ENCODE assay signal across 8 cellular contexts in genomic region chr20:16729080-16729479, GRCh38. TPM values are rescaled to one million over a fixed set of nuclear protein-coding genes. Genes with fewer than 3 reads are reported as not detected.
DNase-seq lines count a peak whose midpoint lies in the region; ATAC-seq and TF ChIP-seq lines count a peak whose summit lies in the region.

No MANE protein-coding gene starts in this region.

- H3K36me3 ChIP-seq in gastroesophageal sphincter (peaks cover 0 to 22% of the 10 kb centered on the region in 2 donors), skeletal muscle satellite cell (ENCODE audit: insufficient read depth, low read length) (peaks cover 22% of the 10 kb centered on the region)

- WGBS in H9 (ENCODE audit: extremely low coverage, insufficient read length, low lambda C conversion rate), result 100% methylated on average over 1 of the region's 1 CpG
- WGBS in gastroesophageal sphincter (ENCODE audit: low coverage in 1 of 2), 2 donors, result 83 to 100% methylated on average over 1 of the region's 1 CpG

- H3K27me3 ChIP-seq in H9 (ENCODE audit: insufficient read depth, low read length) (no peaks in the 10 kb centered on the region), gastroesophageal sphincter (peaks cover 40% of the 10 kb centered on the region), skeletal muscle satellite cell (ENCODE audit: control insufficient read depth, insufficient read depth, low read length) (peaks cover 11% of the 10 kb centered on the region)

- TF ChIP-seq POLR2A in gastroesophageal sphincter (IDR thresholded peaks at IDR 0.05), result no peak

- H2BK120ac ChIP-seq in H9 (ENCODE audit: low read depth, low read length, poor library complexity, severe bottlenecking), result no peak overlapping the region

- no peak overlapping the region for H3K56ac ChIP-seq in H9 (ENCODE audit: insufficient read length, low read depth, low read length)

- H3K4ac ChIP-seq in H9 (ENCODE audit: low read depth, low read length), result no peak overlapping the region

- H3K4me2 ChIP-seq in H9 (ENCODE audit: insufficient read depth, insufficient read length, low read length), result peak overlapping the region; percentile 49
- peak overlapping the region; percentile 80 for H3K4me2 ChIP-seq in skeletal muscle satellite cell (ENCODE audit: low read length)

- no peak overlapping the region for H3K18ac ChIP-seq in H9 (ENCODE audit: insufficient read length, low read depth, low read length)

- H3T11ph ChIP-seq in H9 (ENCODE audit: low read length), result no peak overlapping the region

- H3K4me1 Mint-ChIP-seq in H9 (peaks cover 13 to 18% of the 10 kb centered on the region in 2 experiments), T-cell (peaks cover 43 to 49% (median 48%) of the 10 kb centered on the region in 3 donors)

- no peak overlapping the region for H4K5ac ChIP-seq in H9 (ENCODE audit: insufficient read length, low read depth, low read length)

- H3K9me3 Mint-ChIP-seq in H9, result peaks cover 3 to 8% of the 10 kb centered on the region in 2 experiments; a peak in 3 of 5 replicates
- peaks cover 0 to 9% (median 7%) of the 10 kb centered on the region in 3 donors for H3K9me3 Mint-ChIP-seq in T-cell

- DNase-seq in H9 (no peak), T-cell (no peak), NCI-H187 treated with DMSO at 0.1 percent for 48 hours (lab: John Stamatoyannopoulos, UW) (no peak), NCI-H748 treated with DMSO at 0.1 percent for 48 hours (lab: John Stamatoyannopoulos, UW) (no peak)

- POLR2A ChIA-PET in T-cell (lab: Charles Lee), result no interaction called here

- TF ChIP-seq EP300 in gastroesophageal sphincter (IDR thresholded peaks at IDR 0.05), result no peak

- H2BK20ac ChIP-seq in H9 (ENCODE audit: low read depth, low read length, poor library complexity, severe bottlenecking), result no peak overlapping the region

- peaks cover 2% of the 10 kb centered on the region; the same call in 1 of the 2 replicates for H3K4me1 ChIP-seq in H9 (ENCODE audit: insufficient read depth, low read length)
- peaks cover 7 to 42% (median 8%) of the 10 kb centered on the region in 3 donors for H3K4me1 ChIP-seq in gastroesophageal sphincter
- peaks cover 15% of the 10 kb centered on the region for H3K4me1 ChIP-seq in skeletal muscle satellite cell (ENCODE audit: control insufficient read depth, insufficient read depth, low read length)

- H3K36me3 Mint-ChIP-seq in H9 (ENCODE audit: insufficient read depth in 1 of 3, low read depth in 3 of 3) (peaks cover 9 to 30% (median 27%) of the 10 kb centered on the region in 3 experiments; a peak in 6 of 7 replicates), T-cell (peaks cover 29% of the 10 kb centered on the region)

- peak overlapping the region; percentile 100 for H3K4me3 Mint-ChIP-seq in H9
- peak overlapping the region; percentile 94 to 100 (median 100) for H3K4me3 Mint-ChIP-seq in T-cell

- H3K27ac ChIP-seq in H9 (ENCODE audit: insufficient read length, low read depth, low read length) (no peak overlapping the region), gastroesophageal sphincter (peak overlapping the region in 1 of 4 donors; percentile 84)

- H3K9ac ChIP-seq in H9 (ENCODE audit: extremely low read depth, insufficient read length, low read length) (no peak overlapping the region), skeletal muscle satellite cell (ENCODE audit: low read depth, low read length) (no peak overlapping the region)

- H3K79me1 ChIP-seq in H9 (ENCODE audit: insufficient read depth, low read depth, low read length, poor library complexity, severe bottlenecking), result peaks cover 3% of the 10 kb centered on the region

- H3K14ac ChIP-seq in H9 (ENCODE audit: insufficient read depth, low read length), result no peak overlapping the region; the same call in 1 of the 2 replicates

- H3K23me2 ChIP-seq in H9 (ENCODE audit: insufficient read length, low read depth, low read length, poor library complexity, severe bottlenecking), result peaks cover 3% of the 10 kb centered on the region

- TF ChIP-seq CTCF in H9 (conservative IDR thresholded peaks at IDR 0.05) (no peak), gastroesophageal sphincter (IDR thresholded peaks at IDR 0.05) (no peak)

- no peak overlapping the region for H2BK12ac ChIP-seq in H9 (ENCODE audit: insufficient read length, low read depth, low read length)

- CTCF ChIA-PET in T-cell (lab: Charles Lee), result no interaction called here

- ATAC-seq in T-cell (replicated peaks in 1 of 4) (no peak), gastroesophageal sphincter (no peak), HG03097 (IDR thresholded peaks at IDR 0.05; ENCODE audit: low FRiP score, unreplicated experiment) (no peak), HG03175 (IDR thresholded peaks at IDR 0.05; ENCODE audit: unreplicated experiment) (no peak)

- H2AFZ ChIP-seq in H9 (ENCODE audit: low read length), result no peak overlapping the region

- H3K27ac Mint-ChIP-seq in H9 (peak overlapping the region in 2 of 3 experiments; percentile 97 to 100; a peak in 4 of 7 replicates), T-cell (peak overlapping the region; percentile 99 to 100)

- H4K20me1 ChIP-seq in H9 (ENCODE audit: control insufficient read depth, insufficient read depth, insufficient read length), result no peaks in the 10 kb centered on the region

- H3K27me3 Mint-ChIP-seq in H9 (ENCODE audit: low read depth) (peaks cover 43% of the 10 kb centered on the region), T-cell (peaks cover 17 to 28% of the 10 kb centered on the region in 2 donors)

- H4K8ac ChIP-seq in H9 (replicated peaks; ENCODE audit: insufficient read length, low read depth, low read length), result no peak overlapping the region

- H3K4me3 ChIP-seq in gastroesophageal sphincter (peak overlapping the region; percentile 62 to 95), skeletal muscle satellite cell (ENCODE audit: low read length) (peak overlapping the region; percentile 88)

- no peak overlapping the region for H2AK5ac ChIP-seq in H9 (ENCODE audit: insufficient read length, low read length)

- no peak overlapping the region for H4K91ac ChIP-seq in H9 (ENCODE audit: insufficient read length, low read depth, low read length)

- H2BK15ac ChIP-seq in H9 (ENCODE audit: low read depth, low read length), result no peak overlapping the region

- peaks cover 12% of the 10 kb centered on the region for H3K79me2 ChIP-seq in H9 (ENCODE audit: insufficient read depth, low read length)

- H2BK5ac ChIP-seq in H9 (ENCODE audit: insufficient read length, low read length), result no peak overlapping the region

- H3K9me3 ChIP-seq in H9 (ENCODE audit: control insufficient read depth, low read depth, low read length) (no peaks in the 10 kb centered on the region), gastroesophageal sphincter (peaks cover 0 to 8% (median 0%) of the 10 kb centered on the region in 3 donors), skeletal muscle satellite cell (replicated peaks; ENCODE audit: low read length) (no peaks in the 10 kb centered on the region)

- H3K23ac ChIP-seq in H9 (ENCODE audit: insufficient read length, low read depth, low read length), result no peak overlapping the region

RNA-seq across cellular contexts. Expression of gene SNRPB2, which starts 0.7 kb away (rescaled TPM):
- total RNA-seq in H9 (2021), result 91.3 and 93.2 TPM in 2 replicates
- total RNA-seq in T-cell, result 10 to 100 TPM; 31.5 to 46.7 (median 45.5) TPM
- total RNA-seq in gastroesophageal sphincter, result 10 to 100 TPM; 36.3 to 41.8 (median 41.0) TPM
- total RNA-seq in skeletal muscle satellite cell (2012; rRNA removed), result 53.2 and 54.0 TPM in 2 replicates

RNA-seq across cellular contexts. Expression of gene OTOR, which starts 19.1 kb away (rescaled TPM):
- total RNA-seq in H9 (2021) (not detected in 2 replicates), T-cell (not detected), gastroesophageal sphincter (not detected)
- total RNA-seq in skeletal muscle satellite cell (2012; rRNA removed), result not detected in 2 replicates
